In genomic region chr11:126345283-126345682, GRCh38 we compare ENCODE assay signal across 14 cellular contexts. TPM values are rescaled to one million over a fixed set of nuclear protein-coding genes. Genes with fewer than 3 reads are reported as not detected.
DNase-seq lines count a peak whose midpoint lies in the region; ATAC-seq and TF ChIP-seq lines count a peak whose summit lies in the region.
"Had no signal": no experiment of that assay in that cellular context is flagged by ENCODE, and none has a peak within 500 bp of the region (broad histone marks: within the 10 kb centered on the region; RNA-seq: fewer than 3 reads in every experiment).

No MANE protein-coding gene starts in this region.

- no peaks in the 10 kb centered on the region for H3K9me3 Mint-ChIP-seq in nephron progenitor cell
- H3K9me3 Mint-ChIP-seq: naive thymus-derived CD8-positive, alpha-beta T cell had no signal

- H3K4me3 ChIP-seq in breast epithelium, result no peak overlapping the region
- H3K4me3 ChIP-seq in mammary epithelial cell (replicated peaks in 1 of 3; ENCODE audit: insufficient read depth in 1 of 3, low read depth in 2 of 3, low read length in 3 of 3), result no peak overlapping the region
- H3K4me3 ChIP-seq: GM12878, HAP-1 had no signal

- no peak for TF ChIP-seq POLR2A in breast epithelium (IDR thresholded peaks at IDR 0.05)

- no peak overlapping the region for H2AFZ ChIP-seq in mammary epithelial cell (ENCODE audit: low read depth, low read length)

- H3K4me3 Mint-ChIP-seq in nephron progenitor cell, result no peak overlapping the region
- H3K4me3 Mint-ChIP-seq: naive thymus-derived CD8-positive, alpha-beta T cell had no signal

- WGBS in mammary epithelial cell (ENCODE audit: low coverage, missing lambda C conversion rate), result 98% methylated on average over 10 of the region's 16 CpGs

- no peak overlapping the region for H3K9ac ChIP-seq in mammary epithelial cell (ENCODE audit: insufficient read depth, low read length)

- peaks cover 84% of the 10 kb centered on the region for H3K4me1 Mint-ChIP-seq in nephron progenitor cell

- H3K27ac ChIP-seq in breast epithelium (peak overlapping the region; percentile 82 to 88), mammary epithelial cell (ENCODE audit: insufficient read depth, low read depth, low read length) (no peak overlapping the region), epithelial cell of prostate (peak overlapping the region; percentile 30)

- in situ Hi-C loops in mammary epithelial cell (cut with MboI; ENCODE audit: low sequenced_read_pairs in 2 of 2), result loop anchor here in 1 of 2 donors (25.0 kb wide), 1 partner anchor 642 kb away; no protein-coding TSS in a partner anchor

- dilution Hi-C loops in mammary epithelial cell (cut with HindIII; ENCODE audit: low sequenced_read_pairs), result no loop called here

- H3K36me3 ChIP-seq in breast epithelium (no peaks in the 10 kb centered on the region), mammary epithelial cell (ENCODE audit: insufficient read depth, low read length) (no peaks in the 10 kb centered on the region)

- TF ChIP-seq CTCF in breast epithelium (IDR thresholded peaks at IDR 0.05), result no peak
- TF ChIP-seq CTCF in mammary epithelial cell (conservative IDR thresholded peaks at IDR 0.05 in 1 of 2, IDR thresholded peaks at IDR 0.05 in 1 of 2; ENCODE audit: extremely low read depth in 1 of 2, insufficient read depth in 1 of 2, low read depth in 1 of 2, low read length in 2 of 2), result no peak
- TF ChIP-seq CTCF in nephron progenitor cell (IDR thresholded peaks at IDR 0.05), result no peak

- DNase-seq in breast epithelium (ENCODE audit: low spot score in 2 of 2) (no peak), mammary epithelial cell (no peak), epithelial cell of prostate (ENCODE audit: low read depth, low spot score) (no peak), nephron progenitor cell (no peak), NCI-H774 (lab: John Stamatoyannopoulos, UW) (no peak)
- no peak for DNase-seq in activated CD4-positive, CD25-positive, alpha-beta regulatory T cell (lab: John Stamatoyannopoulos, UW)
- DNase-seq: caudate nucleus; DND-41; naive thymus-derived CD8-positive, alpha-beta T cell; NCI-H446 treated with DMSO at 0.1 percent for 48 hours had no signal

- H3K27ac Mint-ChIP-seq in nephron progenitor cell, result peak overlapping the region; percentile 83

- H3K9me3 ChIP-seq in breast epithelium (no peaks in the 10 kb centered on the region), mammary epithelial cell (replicated peaks; ENCODE audit: insufficient read depth, low read length) (no peaks in the 10 kb centered on the region)
- H3K9me3 ChIP-seq: HAP-1 had no signal

- H3K27me3 ChIP-seq in breast epithelium (no peaks in the 10 kb centered on the region), mammary epithelial cell (ENCODE audit: insufficient read depth, low read length) (no peaks in the 10 kb centered on the region)

- H3K4me1 ChIP-seq in breast epithelium (no peaks in the 10 kb centered on the region), mammary epithelial cell (ENCODE audit: insufficient read depth, low read length) (peaks cover 18% of the 10 kb centered on the region)
- H3K4me1 ChIP-seq: HAP-1 had no signal

- ATAC-seq in GM21786 (IDR thresholded peaks at IDR 0.05; ENCODE audit: unreplicated experiment) (no peak), HG03139 (IDR thresholded peaks at IDR 0.05; ENCODE audit: unreplicated experiment) (no peak)
- ATAC-seq: GM12878; naive thymus-derived CD8-positive, alpha-beta T cell had no signal

- H4K20me1 ChIP-seq in mammary epithelial cell (ENCODE audit: insufficient read depth, low read length), result no peaks in the 10 kb centered on the region

- peaks cover 47% of the 10 kb centered on the region for H3K36me3 Mint-ChIP-seq in nephron progenitor cell (ENCODE audit: low read depth)

- H3K27me3 Mint-ChIP-seq in nephron progenitor cell (ENCODE audit: low read depth, poor library complexity), result no peaks in the 10 kb centered on the region
- H3K27me3 Mint-ChIP-seq: naive thymus-derived CD8-positive, alpha-beta T cell had no signal

- no peak overlapping the region for H3K4me2 ChIP-seq in mammary epithelial cell (ENCODE audit: insufficient read depth, low read depth, low read length)

- BruUV-seq in mammary epithelial cell (replicated peaks; lab: Mats Ljungman, UMichigan), result no TSS peak

- H3K79me2 ChIP-seq in mammary epithelial cell (ENCODE audit: insufficient read depth, low read length), result peaks cover 16% of the 10 kb centered on the region

- CTCF ChIA-PET in mammary epithelial cell (lab: Charles Lee; ENCODE audit: low non-redundant PET), result no interaction called here

- intact Hi-C loops in breast epithelium (cut with DNase I; ENCODE audit: low total_unique reads) (no loop called here), mammary epithelial cell (cut with micrococcal nuclease) (no loop called here)

RNA-seq across cellular contexts. Expression of gene ST3GAL4, which starts 10.2 kb away (rescaled TPM):
- 10 to 100 TPM; 17.6 to 36.2 (median 32.8) TPM for total RNA-seq in breast epithelium
- total RNA-seq in mammary epithelial cell, result 10 to 100 TPM; 32.8 to 38.0 TPM
- 35.9 TPM for polyA plus RNA-seq in mammary epithelial cell
- 72.9 TPM for polyA minus RNA-seq in mammary epithelial cell

RNA-seq across cellular contexts. Expression of gene DCPS, which starts 41.4 kb away (rescaled TPM):
- total RNA-seq in breast epithelium, result 10 to 100 TPM in 1 of 3 donors, 1 to 10 TPM in 2; 8.8 to 11.7 (median 9.6) TPM
- 10 to 100 TPM; 16.5 to 29.0 TPM for total RNA-seq in mammary epithelial cell
- polyA plus RNA-seq in mammary epithelial cell, result 41.1 TPM
- 22.1 TPM for polyA minus RNA-seq in mammary epithelial cell
